29 cellular contexts compared by ENCODE assay signal in the genomic region with DNA sequence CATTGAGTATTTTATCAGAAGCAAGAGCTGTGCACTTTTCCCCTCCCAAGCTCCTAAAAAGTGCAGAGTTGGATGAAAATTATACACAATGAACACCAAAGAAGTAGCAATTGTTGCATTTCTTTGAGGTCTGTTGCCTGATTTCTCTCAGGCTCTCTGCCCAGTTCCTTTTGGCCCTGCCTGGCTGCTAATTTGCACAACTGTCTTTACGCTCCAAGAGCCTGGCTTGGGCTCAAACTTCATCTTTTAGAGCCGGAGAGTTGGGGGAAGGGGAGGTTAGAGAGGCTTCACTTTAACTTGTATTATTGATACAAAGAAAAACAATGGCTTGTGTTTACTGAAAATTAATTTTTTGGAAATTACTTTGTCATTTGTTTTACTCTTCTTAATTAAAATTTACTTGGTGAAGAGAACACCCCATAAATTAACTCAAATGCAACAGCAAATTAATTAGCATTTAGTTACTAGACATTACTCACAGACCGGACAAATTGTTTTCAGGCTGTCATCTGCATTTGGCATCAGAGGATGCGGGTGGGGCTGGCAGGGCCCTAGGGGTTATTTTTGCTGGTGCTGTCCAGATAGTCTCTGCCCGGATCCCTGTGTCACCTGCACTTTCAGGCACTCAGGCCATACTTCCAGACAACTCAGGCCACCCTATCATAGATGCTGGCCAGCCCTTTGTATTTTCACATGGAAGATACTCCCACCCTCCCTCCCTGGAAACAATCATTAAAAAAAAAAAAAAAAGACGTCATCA.
DNase-seq lines count a peak whose midpoint lies in the region; ATAC-seq and TF ChIP-seq lines count a peak whose summit lies in the region.
"Had no signal": no experiment of that assay in that cellular context is flagged by ENCODE, and none has a peak within 500 bp of the region (broad histone marks: within the 10 kb centered on the region; RNA-seq: fewer than 3 reads in every experiment).

No MANE protein-coding gene starts in this region.

- intact Hi-C loops in heart left ventricle (cut with DNase I), result no loop called here
- intact Hi-C loops in Right ventricle myocardium inferior (cut with DNase I), result no loop called here
- intact Hi-C loops in thyroid gland (cut with DNase I), result no loop called here

- H3K27ac ChIP-seq in heart left ventricle (no peak overlapping the region), thyroid gland (peak overlapping the region in 1 of 3 donors; percentile 14)
- H3K27ac ChIP-seq: prostate gland, RWPE1, upper lobe of right lung had no signal

- DNase-seq in heart left ventricle (no peak), Right ventricle myocardium inferior (ENCODE audit: missing footprints) (no peak), NCI-H69 (lab: John Stamatoyannopoulos, UW) (peak; percentile 67), inferior parietal cortex (ENCODE audit: extremely low spot score) (peak; percentile 29), thyroid gland (peak; percentile 77 to 84), NCI-H1436 (lab: John Stamatoyannopoulos, UW) (no peak)
- DNase-seq: activated CD8-positive, alpha-beta T cell treated with anti-CD3 and anti-CD28 coated beads for 36 hours; activated naive CD4-positive, alpha-beta T cell treated with Interleukin-2 at 50 U/mL for 16 hours; activated T-cell treated with anti-CD3 and anti-CD28 coated beads, Interleukin-2, amount 50 U/mL, for 1 hour; cerebellar nuclear complex; effector CD8-positive, alpha-beta T cell; foreskin melanocyte; GF-D8; IMR-90; kidney glomerular epithelial cell; mesenchymal stem cell; NCI-H187 treated with DMSO at 0.1 percent for 48 hours; NCI-H345; stimulated activated CD4-positive, alpha-beta T cell treated with anti-CD3 and anti-CD28 coated beads, Interleukin-2, amount 100 ng/mL, for 48 hours; stimulated activated naive CD8-positive, alpha-beta T cell treated with anti-CD3 and anti-CD28 coated beads, Interleukin-15, Interleukin-2, amounts not matched to agents 100 U/mL and 50 U/mL, for 24 hours; T1000; upper lobe of right lung had no signal

- TF ChIP-seq POLR2A in heart left ventricle (IDR thresholded peaks at IDR 0.05), result no peak
- no peak for TF ChIP-seq POLR2A in thyroid gland (IDR thresholded peaks at IDR 0.05)

- no peak overlapping the region for H3K4me3 ChIP-seq in heart left ventricle
- H3K4me3 ChIP-seq in thyroid gland (replicated peaks in 1 of 3), result no peak overlapping the region
- H3K4me3 ChIP-seq: GM12878, GM23338, prostate gland, smooth muscle cell, upper lobe of right lung had no signal

- ATAC-seq in heart left ventricle (peak in 3 of 4 donors; percentile 37 to 77 (median 53)), Right ventricle myocardium inferior (no peak), GM18519 (IDR thresholded peaks at IDR 0.05; ENCODE audit: low FRiP score, unreplicated experiment) (no peak), GM18511 (IDR thresholded peaks at IDR 0.05; ENCODE audit: unreplicated experiment) (no peak)
- ATAC-seq: activated CD8-positive, alpha-beta T cell treated with anti-CD3 and anti-CD28 coated beads for 36 hours; GM12878; GM23338; stimulated activated naive CD8-positive, alpha-beta T cell treated with anti-CD3 and anti-CD28 coated beads, Interleukin-15, Interleukin-2, amounts not matched to agents 100 U/mL and 50 U/mL, for 24 hours; upper lobe of right lung had no signal

- H3K27me3 ChIP-seq in heart left ventricle, result peaks cover 0 to 5% (median 0%) of the 10 kb centered on the region in 9 donors
- H3K27me3 ChIP-seq in thyroid gland, result no peaks in the 10 kb centered on the region
- H3K27me3 ChIP-seq: upper lobe of right lung had no signal

- H3K9me3 ChIP-seq in heart left ventricle (no peaks in the 10 kb centered on the region), thyroid gland (no peaks in the 10 kb centered on the region)
- H3K9me3 ChIP-seq: prostate gland, upper lobe of right lung had no signal

- TF ChIP-seq CTCF in heart left ventricle (IDR thresholded peaks at IDR 0.05), result no peak
- no peak for TF ChIP-seq CTCF in thyroid gland (IDR thresholded peaks at IDR 0.05)

- 33 to 44% (median 41%) methylated on average over 6 of the region's 6 CpGs for WGBS in heart left ventricle, 4 donors
- 39 to 49% methylated on average over 6 of the region's 6 CpGs for WGBS in thyroid gland, 2 donors

- H3K4me1 ChIP-seq in heart left ventricle (peaks cover 0 to 6% (median 0%) of the 10 kb centered on the region in 12 donors), thyroid gland (peaks cover 0 to 13% of the 10 kb centered on the region in 2 donors)
- H3K4me1 ChIP-seq: prostate gland, upper lobe of right lung had no signal

- H3K36me3 ChIP-seq in heart left ventricle, result no peaks in the 10 kb centered on the region
- H3K36me3 ChIP-seq in thyroid gland, result no peaks in the 10 kb centered on the region
- H3K36me3 ChIP-seq: prostate gland, upper lobe of right lung had no signal

Comparison
In these comparisons a context has a peak if more than half of its experiments do, and no peak if none do; other contexts are left out.
1. ATAC-seq: peak in heart left ventricle (3 of 4); none in Right ventricle myocardium inferior (single experiment), GM18519 (single experiment) and GM18511 (single experiment).
2. DNase-seq: peak in NCI-H69 (single experiment), inferior parietal cortex (single experiment) and thyroid gland (2 of 2); none in heart left ventricle (0 of 5), Right ventricle myocardium inferior (single experiment) and NCI-H1436 (single experiment).